Comparison of ENCODE assay signal across 10 cellular contexts in the genomic region with DNA sequence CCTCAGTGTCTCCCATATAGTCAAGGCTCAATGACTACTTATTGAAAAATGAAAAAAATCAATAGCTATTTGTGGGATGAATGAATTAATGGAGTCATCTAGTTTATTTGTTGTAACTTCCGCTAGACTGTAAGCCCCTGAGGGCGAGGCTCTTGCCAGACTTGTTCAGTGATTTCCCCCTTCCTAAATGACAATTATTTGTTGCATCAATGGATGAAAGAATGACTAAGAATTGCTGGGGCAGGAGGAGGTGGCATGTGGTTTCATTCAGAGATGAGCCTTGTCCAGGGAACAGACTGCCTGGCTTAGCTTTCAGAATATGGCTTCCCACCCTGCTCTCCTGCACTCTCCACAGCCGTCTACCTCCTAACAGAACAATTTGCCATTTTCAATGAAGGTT. TPM values are rescaled to one million over a fixed set of nuclear protein-coding genes. Genes with fewer than 3 reads are reported as not detected.
DNase-seq lines count a peak whose midpoint lies in the region; ATAC-seq and TF ChIP-seq lines count a peak whose summit lies in the region.
"Had no signal": no experiment of that assay in that cellular context is flagged by ENCODE, and none has a peak within 500 bp of the region (broad histone marks: within the 10 kb centered on the region; RNA-seq: fewer than 3 reads in every experiment).

No MANE protein-coding gene starts in this region.

- 77 to 82% methylated on average over 3 of the region's 3 CpGs for WGBS in upper lobe of left lung, 2 donors

- ATAC-seq in left cardiac atrium (no peak), T-helper 17 cell (no peak), upper lobe of left lung (ENCODE audit: low FRiP score in 2 of 2) (no peak), HG02571 (IDR thresholded peaks at IDR 0.05; ENCODE audit: unreplicated experiment) (no peak)

- H3K27me3 ChIP-seq in right atrium auricular region = no peaks in the 10 kb centered on the region
- peaks cover 13% of the 10 kb centered on the region; the same call in 1 of the 2 replicates for H3K27me3 ChIP-seq in iPS-20b (ENCODE audit: insufficient read depth, low read length)
- H3K27me3 ChIP-seq in upper lobe of left lung = no peaks in the 10 kb centered on the region

- H3K36me3 ChIP-seq in right atrium auricular region (no peaks in the 10 kb centered on the region), iPS-20b (ENCODE audit: insufficient read depth, low read depth, low read length) (peaks cover 8% of the 10 kb centered on the region; the same call in 1 of the 2 replicates), upper lobe of left lung (no peaks in the 10 kb centered on the region)

- no peaks in the 10 kb centered on the region for H3K27me3 Mint-ChIP-seq in T-helper 17 cell

- TF ChIP-seq EP300 in upper lobe of left lung (IDR thresholded peaks at IDR 0.05) = no peak

- no peaks in the 10 kb centered on the region for H3K36me3 Mint-ChIP-seq in T-helper 17 cell (ENCODE audit: low read depth)

- no peak for TF ChIP-seq POLR2A in upper lobe of left lung (IDR thresholded peaks at IDR 0.05)

- H3K4me3 ChIP-seq in right atrium auricular region (no peak overlapping the region), iPS-20b (ENCODE audit: low read length) (no peak overlapping the region), upper lobe of left lung (no peak overlapping the region)

- TF ChIP-seq CTCF in right atrium auricular region (IDR thresholded peaks at IDR 0.05) (no peak), upper lobe of left lung (IDR thresholded peaks at IDR 0.05) (no peak)

- no peak for DNase-seq in right atrium auricular region (ENCODE audit: low spot score)
- no peak for DNase-seq in left cardiac atrium
- no peak for DNase-seq in T-helper 17 cell
- DNase-seq in upper lobe of left lung = no peak
- no peak for DNase-seq in DMS153 treated with DMSO at 0.1 percent for 48 hours (lab: John Stamatoyannopoulos, UW; ENCODE audit: unreplicated experiment)
- no peak for DNase-seq in cerebellar cortex (ENCODE audit: low spot score)
- DNase-seq: NCI-H1105 treated with DMSO at 0.1 percent for 48 hours; stimulated activated CD4-positive, alpha-beta T cell treated with anti-CD3 and anti-CD28 coated beads, Interleukin-12 subunit alpha, Interleukin-12 subunit beta, amount 100 ng/mL, for 4 hours had no signal

- H3K4me3 Mint-ChIP-seq in T-helper 17 cell = peak overlapping the region; percentile 90

- H3K9ac ChIP-seq in iPS-20b (ENCODE audit: low read depth, low read length) = 0 out of 2 replicates have a peak overlapping the region, but pooled peaks have one; percentile 63

- H3K4me1 ChIP-seq in right atrium auricular region = peaks cover 0 to 28% of the 10 kb centered on the region in 2 donors
- H3K4me1 ChIP-seq in iPS-20b (ENCODE audit: insufficient read depth, low read length) = no peaks in the 10 kb centered on the region
- H3K4me1 ChIP-seq in upper lobe of left lung = peaks cover 26 to 41% (median 40%) of the 10 kb centered on the region in 4 donors

- peak overlapping the region; percentile 2 to 93 for H3K27ac ChIP-seq in right atrium auricular region
- no peak overlapping the region for H3K27ac ChIP-seq in iPS-20b (ENCODE audit: low read length)
- peak overlapping the region in 3 of 4 donors; percentile 19 to 93 (median 93) for H3K27ac ChIP-seq in upper lobe of left lung

- H3K27ac Mint-ChIP-seq in T-helper 17 cell = peak overlapping the region; percentile 92

- no peaks in the 10 kb centered on the region for H3K9me3 ChIP-seq in right atrium auricular region
- H3K9me3 ChIP-seq in T-helper 17 cell (ENCODE audit: control insufficient read depth, low read length, poor library complexity, severe bottlenecking) = no peaks in the 10 kb centered on the region
- H3K9me3 ChIP-seq in iPS-20b (ENCODE audit: insufficient read depth, low read depth, low read length) = no peaks in the 10 kb centered on the region
- H3K9me3 ChIP-seq in upper lobe of left lung = no peaks in the 10 kb centered on the region

- intact Hi-C loops in left cardiac atrium (cut with DNase I) = loop anchor here in 1 of 2 donors (10.0 kb wide), 1 partner anchor 159 kb away; no protein-coding TSS in a partner anchor

- H3K4me1 Mint-ChIP-seq in T-helper 17 cell = peaks cover 42% of the 10 kb centered on the region

RNA-seq across cellular contexts. Expression of a gene that starts 1.1 kb away (rescaled TPM):
- total RNA-seq in right atrium auricular region (10 to 100 TPM; 34.6 to 35.2 TPM), left cardiac atrium (10 to 100 TPM; 39.9 to 58.4 TPM), T-helper 17 cell (10 to 100 TPM; 53.8 to 72.6 TPM), upper lobe of left lung (10 to 100 TPM in 5 of 6 donors, 1 to 10 TPM in 1; 5.2 to 77.1 (median 46.0) TPM)

RNA-seq across cellular contexts. Expression of a gene that starts 11.6 kb away (rescaled TPM):
- total RNA-seq in right atrium auricular region (10 to 100 TPM; 41.3 to 42.0 TPM), left cardiac atrium (100 to 1,000 TPM; 122 to 125 TPM), T-helper 17 cell (10 to 100 TPM; 57.8 to 84.0 TPM), upper lobe of left lung (10 to 100 TPM; 18.9 to 75.0 (median 32.3) TPM)

RNA-seq across cellular contexts. Expression of a gene that starts 24.5 kb away (rescaled TPM):
- total RNA-seq in right atrium auricular region = under 1 TPM; 0.19 to 0.35 TPM
- total RNA-seq in left cardiac atrium = under 1 TPM; 0.15 to 0.37 TPM
- total RNA-seq in T-helper 17 cell = 100 to 1,000 TPM in 1 of 2 donors, 10 to 100 TPM in 1; 14.0 to 483 TPM
- total RNA-seq in upper lobe of left lung = 1 to 10 TPM; 1.5 to 9.3 (median 2.6) TPM

RNA-seq across cellular contexts. Expression of a gene that starts 36.6 kb away (rescaled TPM):
- total RNA-seq in right atrium auricular region (100 to 1,000 TPM; 117 to 152 TPM), left cardiac atrium (100 to 1,000 TPM; 166 to 174 TPM), T-helper 17 cell (10 to 100 TPM; 27.4 to 30.1 TPM), upper lobe of left lung (100 to 1,000 TPM; 196 to 503 (median 397) TPM)
